ENCODE assay signal across 8 cellular contexts in genomic region chr9:84669008-84669292, GRCh38. TPM values are rescaled to one million over a fixed set of nuclear protein-coding genes. Genes with fewer than 3 reads are reported as not detected.
DNase-seq lines count a peak whose midpoint lies in the region; ATAC-seq lines count a peak whose summit lies in the region.
"Had no signal": no experiment of that assay in that cellular context is flagged by ENCODE, and none has a peak within 500 bp of the region (broad histone marks: within the 10 kb centered on the region; RNA-seq: fewer than 3 reads in every experiment).

No MANE protein-coding gene starts in this region.

- WGBS in GM23248 (ENCODE audit: low coverage in 1 of 2, low lambda C conversion rate in 2 of 2, missing lambda C conversion rate in 2 of 2), 2 experiments: 1 to 3% methylated on average over 7 to 8 of the region's 8 CpGs
- no CpG with 5 or more reads among the region's 8 CpGs for whole genome bisulfite sequencing in iPS DF 6.9 (ENCODE audit: insufficient coverage, insufficient read length)

- H3K9me3 ChIP-seq in GM23248 (ENCODE audit: low read depth): no peaks in the 10 kb centered on the region
- no peaks in the 10 kb centered on the region for H3K9me3 ChIP-seq in iPS DF 6.9 (ENCODE audit: control insufficient read depth, insufficient read depth, low read length)

- H3K4me1 ChIP-seq in GM23248 (ENCODE audit: insufficient read depth) (no peaks in the 10 kb centered on the region), iPS DF 6.9 (ENCODE audit: control insufficient read depth, insufficient read depth, low read length) (0 out of 2 replicates have a peak, but pooled peaks cover 4% of the 10 kb centered on the region)

- H3K4me3 ChIP-seq in GM23248: peak overlapping the region; percentile 72
- peak overlapping the region; percentile 27; the same call in 1 of the 2 replicates for H3K4me3 ChIP-seq in iPS DF 6.9 (ENCODE audit: low read length)

- H3K27me3 ChIP-seq in GM23248 (replicated peaks; ENCODE audit: insufficient read depth) (peaks cover 47% of the 10 kb centered on the region), iPS DF 6.9 (ENCODE audit: control insufficient read depth, insufficient read depth, low read length) (peaks cover 43% of the 10 kb centered on the region)

- no peak overlapping the region for H3K9ac ChIP-seq in GM23248

- no peaks in the 10 kb centered on the region for H3K79me2 ChIP-seq in GM23248 (ENCODE audit: insufficient read depth)

- H3K36me3 Mint-ChIP-seq in activated T-helper 2 cell treated with anti-CD3 and anti-CD28 coated beads, Interferon-gamma antibody, Interleukin-2, Interleukin-4, amounts not matched to agents 10 μg/mL and 5 μg/mL and 100 μg/mL, durations not matched to agents 14 hours and 24 hours and 36 hours (ENCODE audit: low read depth): no peaks in the 10 kb centered on the region
- H3K36me3 Mint-ChIP-seq in stimulated activated memory B cell treated with anti-CD40 and anti-IgM and Interleukin-4, amounts not matched to agents 10 μg/mL and 1 μg/mL and 100 μg/mL, for 72 hours: no peaks in the 10 kb centered on the region

- no peaks in the 10 kb centered on the region for H3F3A ChIP-seq in GM23248 (ENCODE audit: insufficient read depth)

- H3K36me3 ChIP-seq in GM23248 (ENCODE audit: low read depth) (no peaks in the 10 kb centered on the region), iPS DF 6.9 (ENCODE audit: control insufficient read depth, insufficient read depth, low read length) (no peaks in the 10 kb centered on the region)

- intact Hi-C loops in activated T-helper 2 cell treated with anti-CD3 and anti-CD28 coated beads, Interferon-gamma antibody, Interleukin-2, Interleukin-4, amounts not matched to agents 10 μg/mL and 5 μg/mL and 100 μg/mL, durations not matched to agents 14 hours and 24 hours and 36 hours (cut with micrococcal nuclease): no loop called here

- no peak for DNase-seq in GM23248
- no peak for DNase-seq in activated T-helper 2 cell treated with anti-CD3 and anti-CD28 coated beads, Interferon-gamma antibody, Interleukin-2, Interleukin-4, amounts not matched to agents 10 μg/mL and 5 μg/mL and 100 μg/mL, durations not matched to agents 14 hours and 24 hours and 36 hours (ENCODE audit: low spot score)
- DNase-seq in iPS DF 6.9 (ENCODE audit: low read depth, low spot score): no peak
- no peak for DNase-seq in stimulated activated naive CD4-positive, alpha-beta T cell (lab: John Stamatoyannopoulos, UW)
- DNase-seq in iPS-NIHi7 (ENCODE audit: extremely low spot score): no peak
- DNase-seq in UCSD-AML1 (lab: John Stamatoyannopoulos, UW; ENCODE audit: unreplicated experiment): no peak
- DNase-seq: activated gamma-delta T cell had no signal

- no peak for ATAC-seq in stimulated activated memory B cell treated with anti-CD40 and anti-IgM and Interleukin-4, amounts not matched to agents 10 μg/mL and 1 μg/mL and 100 μg/mL, for 72 hours

- H3K9me2 ChIP-seq in GM23248 (ENCODE audit: insufficient read depth): no peaks in the 10 kb centered on the region

- H3K27ac Mint-ChIP-seq in activated T-helper 2 cell treated with anti-CD3 and anti-CD28 coated beads, Interferon-gamma antibody, Interleukin-2, Interleukin-4, amounts not matched to agents 10 μg/mL and 5 μg/mL and 100 μg/mL, durations not matched to agents 14 hours and 24 hours and 36 hours: no peak overlapping the region
- H3K27ac Mint-ChIP-seq in stimulated activated memory B cell treated with anti-CD40 and anti-IgM and Interleukin-4, amounts not matched to agents 10 μg/mL and 1 μg/mL and 100 μg/mL, for 72 hours: no peak overlapping the region

- H3K4me3 Mint-ChIP-seq in activated T-helper 2 cell treated with anti-CD3 and anti-CD28 coated beads, Interferon-gamma antibody, Interleukin-2, Interleukin-4, amounts not matched to agents 10 μg/mL and 5 μg/mL and 100 μg/mL, durations not matched to agents 14 hours and 24 hours and 36 hours (ENCODE audit: low read depth): peak overlapping the region; percentile 47
- peak overlapping the region; percentile 54 for H3K4me3 Mint-ChIP-seq in stimulated activated memory B cell treated with anti-CD40 and anti-IgM and Interleukin-4, amounts not matched to agents 10 μg/mL and 1 μg/mL and 100 μg/mL, for 72 hours

- H3K27ac ChIP-seq in GM23248: no peak overlapping the region
- H3K27ac ChIP-seq in iPS DF 6.9 (ENCODE audit: low read length): no peak overlapping the region

- H3K27me3 Mint-ChIP-seq in activated T-helper 2 cell treated with anti-CD3 and anti-CD28 coated beads, Interferon-gamma antibody, Interleukin-2, Interleukin-4, amounts not matched to agents 10 μg/mL and 5 μg/mL and 100 μg/mL, durations not matched to agents 14 hours and 24 hours and 36 hours (ENCODE audit: low read depth): peaks cover 68% of the 10 kb centered on the region
- H3K27me3 Mint-ChIP-seq in stimulated activated memory B cell treated with anti-CD40 and anti-IgM and Interleukin-4, amounts not matched to agents 10 μg/mL and 1 μg/mL and 100 μg/mL, for 72 hours: peaks cover 68% of the 10 kb centered on the region

- peaks cover 6% of the 10 kb centered on the region for H3K4me1 Mint-ChIP-seq in activated T-helper 2 cell treated with anti-CD3 and anti-CD28 coated beads, Interferon-gamma antibody, Interleukin-2, Interleukin-4, amounts not matched to agents 10 μg/mL and 5 μg/mL and 100 μg/mL, durations not matched to agents 14 hours and 24 hours and 36 hours (ENCODE audit: low read depth)
- H3K4me1 Mint-ChIP-seq in stimulated activated memory B cell treated with anti-CD40 and anti-IgM and Interleukin-4, amounts not matched to agents 10 μg/mL and 1 μg/mL and 100 μg/mL, for 72 hours: peaks cover 13% of the 10 kb centered on the region

- H2AFZ ChIP-seq in GM23248: peak overlapping the region; percentile 88

- peak overlapping the region; percentile 90 for H3K4me2 ChIP-seq in GM23248 (ENCODE audit: unreplicated experiment)

- in situ Hi-C loops in GM23248 (cut with MboI): no loop called here

- H4K20me1 ChIP-seq in GM23248 (ENCODE audit: insufficient read depth): no peaks in the 10 kb centered on the region

- H3K9me3 Mint-ChIP-seq in activated T-helper 2 cell treated with anti-CD3 and anti-CD28 coated beads, Interferon-gamma antibody, Interleukin-2, Interleukin-4, amounts not matched to agents 10 μg/mL and 5 μg/mL and 100 μg/mL, durations not matched to agents 14 hours and 24 hours and 36 hours: no peaks in the 10 kb centered on the region
- peaks cover 3% of the 10 kb centered on the region for H3K9me3 Mint-ChIP-seq in stimulated activated memory B cell treated with anti-CD40 and anti-IgM and Interleukin-4, amounts not matched to agents 10 μg/mL and 1 μg/mL and 100 μg/mL, for 72 hours

RNA-seq across cellular contexts. Expression of gene NTRK2, which starts 0.6 kb away (rescaled TPM):
- total RNA-seq in GM23248 (2014; rRNA removed; shearing (Covaris generic)): not detected in 2 replicates
- 0.05 TPM in 1 of 2 replicates, not detected in the other for polyA plus RNA-seq in GM23248 (2016; fragmentation: Nextera tagmentation; extraction: Ambion mirVana)
- 1.6 TPM in 2 replicates for total RNA-seq in activated T-helper 2 cell treated with anti-CD3 and anti-CD28 coated beads, Interferon-gamma antibody, Interleukin-2, Interleukin-4, amounts not matched to agents 10 μg/mL and 5 μg/mL and 100 μg/mL, durations not matched to agents 14 hours and 24 hours and 36 hours
